ENCODE assay signal across 14 cellular contexts in the genomic region with DNA sequence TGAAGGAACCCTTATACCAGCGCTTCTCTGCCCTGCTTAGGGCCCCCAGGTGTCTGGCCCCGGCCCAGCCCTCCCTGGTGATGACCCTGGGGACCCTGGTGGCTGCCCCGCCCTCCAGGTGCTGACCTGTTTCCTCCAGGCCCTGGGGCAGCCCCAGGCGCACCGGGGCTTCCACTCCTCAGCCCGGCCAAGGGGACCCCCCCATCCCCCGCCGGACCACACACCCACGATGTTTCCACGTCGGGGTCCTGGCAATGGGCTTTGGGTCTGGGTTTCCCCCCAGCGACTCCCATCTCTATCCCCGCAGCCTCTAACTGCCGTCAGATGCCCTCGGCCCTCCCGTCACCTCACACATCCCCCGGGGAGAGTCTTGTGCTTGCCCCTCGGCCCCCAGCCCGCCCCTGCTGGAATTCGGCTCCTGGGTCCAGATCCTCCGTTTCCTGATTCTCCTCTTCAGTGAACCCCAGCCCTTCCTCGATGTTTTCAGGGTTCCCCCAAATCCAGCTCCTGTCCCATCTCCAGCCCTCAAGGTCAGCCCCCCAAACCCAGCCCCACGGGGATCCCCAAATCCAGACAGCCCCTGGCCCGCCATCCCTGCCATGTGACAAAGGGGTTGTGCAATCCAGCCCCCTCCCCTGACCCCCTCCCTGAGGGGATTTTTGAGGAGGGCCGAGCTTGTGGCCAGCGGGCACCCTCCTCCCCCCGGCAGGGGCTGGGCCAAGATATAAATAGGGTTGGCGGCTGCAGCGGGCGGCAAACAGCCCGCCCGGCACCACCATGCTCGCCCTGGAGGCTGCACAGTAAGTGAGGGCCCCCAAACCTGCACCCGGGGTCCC. TPM values are rescaled to one million over a fixed set of nuclear protein-coding genes. Genes with fewer than 3 reads are reported as not detected.
DNase-seq lines count a peak whose midpoint lies in the region; ATAC-seq and TF ChIP-seq lines count a peak whose summit lies in the region.
"Had no signal": no experiment of that assay in that cellular context is flagged by ENCODE, and none has a peak within 500 bp of the region (broad histone marks: within the 10 kb centered on the region; RNA-seq: fewer than 3 reads in every experiment).

SPIB (plus strand) TSS at position 753 of the 836 bp plus-strand sequence; CDS start at position 778, 25 bp downstream.

- H3K27me3 Mint-ChIP-seq in activated CD4-positive, alpha-beta T cell treated with anti-CD3 and anti-CD28 coated beads, Interleukin-2, amount 10 ng/mL, durations not matched to agents 24 days and 14 days: peaks cover 10% of the 10 kb centered on the region
- peaks cover 13% of the 10 kb centered on the region for H3K27me3 Mint-ChIP-seq in endodermal cell (ENCODE audit: insufficient read depth)

- TF ChIP-seq POLR2A in spleen (IDR thresholded peaks at IDR 0.05) (peak in 1 of 3 donors; percentile 31), vagina (IDR thresholded peaks at IDR 0.05) (no peak)

- ATAC-seq in HG02840 (IDR thresholded peaks at IDR 0.05; ENCODE audit: low FRiP score, unreplicated experiment): no peak

- no peaks in the 10 kb centered on the region for H3K9me3 Mint-ChIP-seq in activated CD4-positive, alpha-beta T cell treated with anti-CD3 and anti-CD28 coated beads, Interleukin-2, amount 10 ng/mL, durations not matched to agents 24 days and 14 days
- no peaks in the 10 kb centered on the region for H3K9me3 Mint-ChIP-seq in endodermal cell

- no peak for DNase-seq in activated CD4-positive, alpha-beta T cell treated with anti-CD3 and anti-CD28 coated beads, Interleukin-2, amount 10 ng/mL, durations not matched to agents 24 days and 14 days
- DNase-seq in activated CD4-positive, alpha-beta T cell treated with anti-CD3 and anti-CD28 coated beads for 4 hours: no peak
- DNase-seq in Karpas-422 (peak; percentile 88), endodermal cell (no peak), spleen (peak; percentile 87), OCI-M2 (lab: John Stamatoyannopoulos, UW; ENCODE audit: unreplicated experiment) (no peak), vagina (ENCODE audit: extremely low spot score in 2 of 2) (no peak)
- DNase-seq: anterior cingulate cortex, KG1, NCI-H524, thyroid gland had no signal

- H3K4me3 ChIP-seq in Karpas-422 (ENCODE audit: low read length) (peak within 1 kb of the TSS; percentile 80), endodermal cell (ENCODE audit: low read length) (no peak within 1 kb of the TSS), spleen (peak within 1 kb of the TSS; percentile 28 to 81 (median 48)), vagina (no peak within 1 kb of the TSS)
- H3K4me3 ChIP-seq: pancreas, thyroid gland had no signal

- no peak within 1 kb of the TSS for H2AFZ ChIP-seq in Karpas-422 (ENCODE audit: low read length)

- H3K4me2 ChIP-seq in Karpas-422 (ENCODE audit: low read depth, low read length, poor library complexity, severe bottlenecking): peak within 1 kb of the TSS; percentile 86

- H3K27me3 ChIP-seq in Karpas-422 (ENCODE audit: low read length): no peaks in the 10 kb centered on the region
- peaks cover 22% of the 10 kb centered on the region for H3K27me3 ChIP-seq in endodermal cell (ENCODE audit: control insufficient read depth, insufficient read depth, low read length, poor library complexity, severe bottlenecking)
- H3K27me3 ChIP-seq in spleen (replicated peaks in 1 of 7): peaks cover 0 to 59% (median 9%) of the 10 kb centered on the region in 7 donors
- no peaks in the 10 kb centered on the region for H3K27me3 ChIP-seq in vagina
- H3K27me3 ChIP-seq: pancreas had no signal

- WGBS in endodermal cell (ENCODE audit: insufficient coverage in 1 of 2, insufficient read length in 1 of 2), 2 experiments: 43 to 45% methylated on average over 14 to 33 of the region's 34 CpGs
- 19 to 36% (median 27%) methylated on average over 28 to 34 of the region's 34 CpGs for WGBS in spleen, 5 donors

- H3K4me1 Mint-ChIP-seq in activated CD4-positive, alpha-beta T cell treated with anti-CD3 and anti-CD28 coated beads, Interleukin-2, amount 10 ng/mL, durations not matched to agents 24 days and 14 days: peaks cover 16% of the 10 kb centered on the region
- peaks cover 13% of the 10 kb centered on the region for H3K4me1 Mint-ChIP-seq in endodermal cell

- H3K27ac Mint-ChIP-seq in activated CD4-positive, alpha-beta T cell treated with anti-CD3 and anti-CD28 coated beads, Interleukin-2, amount 10 ng/mL, durations not matched to agents 24 days and 14 days: peak within 1 kb of the TSS; percentile 8
- H3K27ac Mint-ChIP-seq in endodermal cell: no peak within 1 kb of the TSS

- H3K36me3 Mint-ChIP-seq in activated CD4-positive, alpha-beta T cell treated with anti-CD3 and anti-CD28 coated beads, Interleukin-2, amount 10 ng/mL, durations not matched to agents 24 days and 14 days (ENCODE audit: low read depth): peaks cover 8% of the 10 kb centered on the region
- H3K36me3 Mint-ChIP-seq in endodermal cell (ENCODE audit: low read depth): peaks cover 7% of the 10 kb centered on the region

- TF ChIP-seq CTCF in endodermal cell (conservative IDR thresholded peaks at IDR 0.05): no peak
- no peak for TF ChIP-seq CTCF in spleen (IDR thresholded peaks at IDR 0.05 in 8 of 11, conservative IDR thresholded peaks at IDR 0.05 in 3 of 11)
- TF ChIP-seq CTCF in vagina (IDR thresholded peaks at IDR 0.05): no peak

- peaks cover 28% of the 10 kb centered on the region for H3K79me2 ChIP-seq in Karpas-422 (ENCODE audit: low read length)

- H3K4me3 Mint-ChIP-seq in activated CD4-positive, alpha-beta T cell treated with anti-CD3 and anti-CD28 coated beads, Interleukin-2, amount 10 ng/mL, durations not matched to agents 24 days and 14 days: no peak within 1 kb of the TSS
- H3K4me3 Mint-ChIP-seq in endodermal cell: peak within 1 kb of the TSS; percentile 29

- H3K4me1 ChIP-seq in Karpas-422 (ENCODE audit: low read length) (peaks cover 84% of the 10 kb centered on the region), endodermal cell (ENCODE audit: control insufficient read depth, insufficient read depth, low read length) (no peaks in the 10 kb centered on the region), spleen (peaks cover 0 to 86% (median 44%) of the 10 kb centered on the region in 6 donors), vagina (peaks cover 6% of the 10 kb centered on the region)

- H3K27ac ChIP-seq in Karpas-422 (ENCODE audit: low read length): peak within 1 kb of the TSS; percentile 97
- H3K27ac ChIP-seq in endodermal cell (ENCODE audit: low read depth, low read length): no peak within 1 kb of the TSS
- peak within 1 kb of the TSS; percentile 17 to 93 (median 66) for H3K27ac ChIP-seq in spleen
- H3K27ac ChIP-seq in vagina: no peak within 1 kb of the TSS
- H3K27ac ChIP-seq: pancreas, thyroid gland had no signal

- H3K36me3 ChIP-seq in Karpas-422 (ENCODE audit: insufficient read depth, low read length) (peaks cover 28% of the 10 kb centered on the region), endodermal cell (ENCODE audit: control insufficient read depth, insufficient read depth, low read length) (no peaks in the 10 kb centered on the region), spleen (peaks cover 0 to 22% (median 0%) of the 10 kb centered on the region in 6 donors), vagina (no peaks in the 10 kb centered on the region)
- H3K36me3 ChIP-seq: pancreas, thyroid gland had no signal

- H3K9ac ChIP-seq in Karpas-422 (ENCODE audit: low read length): peak within 1 kb of the TSS; percentile 94
- H3K9ac ChIP-seq in endodermal cell (ENCODE audit: extremely low read depth, low read length, poor library complexity, severe bottlenecking): no peak within 1 kb of the TSS

- H3K9me3 ChIP-seq in Karpas-422 (ENCODE audit: low read length): no peaks in the 10 kb centered on the region
- H3K9me3 ChIP-seq in endodermal cell (ENCODE audit: control insufficient read depth, low read length): no peaks in the 10 kb centered on the region
- H3K9me3 ChIP-seq in spleen: no peaks in the 10 kb centered on the region
- H3K9me3 ChIP-seq in vagina: no peaks in the 10 kb centered on the region
- H3K9me3 ChIP-seq: pancreas, thyroid gland had no signal

- intact Hi-C loops in activated CD4-positive, alpha-beta T cell treated with anti-CD3 and anti-CD28 coated beads, Interleukin-2, amount 10 ng/mL, durations not matched to agents 24 days and 14 days (cut with micrococcal nuclease): loop anchor here (5.0 kb wide), 1 partner anchor 44 kb away; no protein-coding TSS in a partner anchor
- intact Hi-C loops in spleen (cut with DNase I; ENCODE audit: low total_unique reads): loop anchor here (10.0 kb wide), 1 partner anchor 54 kb away; the partner anchor contains the start of gene NAPSA
- intact Hi-C loops in vagina (cut with DNase I): no loop called here

- no peaks in the 10 kb centered on the region for H3K9me2 ChIP-seq in Karpas-422 (replicated peaks; ENCODE audit: insufficient read depth, low read length)

- H4K20me1 ChIP-seq in Karpas-422 (ENCODE audit: insufficient read depth, low read depth, low read length): peaks cover 21% of the 10 kb centered on the region; the same call in 1 of the 2 replicates

RNA-seq across cellular contexts. Expression of gene SPIB, which starts in this region (rescaled TPM):
- total RNA-seq in activated CD4-positive, alpha-beta T cell treated with anti-CD3 and anti-CD28 coated beads, Interleukin-2, amount 10 ng/mL, durations not matched to agents 24 days and 14 days: 0.91 and 1.6 TPM in 2 replicates
- total RNA-seq in Karpas-422 (2014; rRNA removed; shearing (Covaris generic); ENCODE audit: low replicate concordance): 221 and 239 TPM in 2 replicates
- total RNA-seq in endodermal cell (1 to 10 TPM in 1 of 2 donors, under 1 TPM in 1; 0.11 to 2.6 TPM), spleen (10 to 100 TPM; 22.1 to 76.6 (median 34.4) TPM), vagina (not detected)
- polyA plus RNA-seq in endodermal cell (2013, experiment 1 of 2): 0.68 TPM
- polyA plus RNA-seq in endodermal cell (2013, experiment 2 of 2): 0.41 TPM
- polyA plus RNA-seq in spleen: 10 to 100 TPM; 55.5 to 90.5 (median 86.1) TPM
- total RNA-seq: thyroid gland had no signal
- polyA plus RNA-seq: AG04450 had no signal

Comparison
In these comparisons a context has a peak if more than half of its experiments do, and no peak if none do; other contexts are left out.
1. DNase-seq: peak in Karpas-422 (single experiment) and spleen (single experiment); none in activated CD4-positive, alpha-beta T cell treated with anti-CD3 and anti-CD28 coated beads, Interleukin-2, amount 10 ng/mL, durations not matched to agents 24 days and 14 days (single experiment), activated CD4-positive, alpha-beta T cell treated with anti-CD3 and anti-CD28 coated beads for 4 hours (0 of 2), endodermal cell (single experiment), OCI-M2 (single experiment) and vagina (0 of 2).
2. H3K27ac ChIP-seq: peak in Karpas-422 (single experiment) and spleen (8 of 8); none in endodermal cell (single experiment) and vagina (single experiment).
3. H3K4me3 ChIP-seq: peak in Karpas-422 (single experiment) and spleen (8 of 8); none in endodermal cell (single experiment) and vagina (0 of 2).